ENCODE assay signal across 1 cellular context in the genomic region with DNA sequence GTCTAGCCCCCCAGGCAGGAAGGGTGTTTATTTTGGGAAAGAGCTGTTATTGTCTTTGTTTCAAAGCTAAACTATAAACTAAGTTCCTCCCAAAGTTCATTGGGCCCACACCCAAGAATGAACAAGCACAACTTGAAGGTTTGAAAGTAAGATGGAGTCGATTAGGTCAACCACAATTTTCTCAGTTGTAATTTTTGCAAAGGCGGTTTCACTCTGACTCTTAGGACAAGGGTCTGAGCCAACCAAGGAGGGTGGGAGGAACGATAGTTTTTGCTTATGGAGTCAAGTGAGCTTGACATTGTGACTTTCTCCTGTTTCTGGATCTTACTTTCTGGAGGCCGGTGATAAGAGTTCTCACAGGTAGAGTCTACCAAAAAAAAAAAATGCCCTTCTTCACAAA.
TF ChIP-seq lines count a peak whose summit lies in the region.

No MANE protein-coding gene starts in this region.

TF ChIP-seq in GM12878, 131 proteins besides CTCF, POLR2A, EP300 and RAD21 (continues in another document):
- TF ChIP-seq, protein P1, sequence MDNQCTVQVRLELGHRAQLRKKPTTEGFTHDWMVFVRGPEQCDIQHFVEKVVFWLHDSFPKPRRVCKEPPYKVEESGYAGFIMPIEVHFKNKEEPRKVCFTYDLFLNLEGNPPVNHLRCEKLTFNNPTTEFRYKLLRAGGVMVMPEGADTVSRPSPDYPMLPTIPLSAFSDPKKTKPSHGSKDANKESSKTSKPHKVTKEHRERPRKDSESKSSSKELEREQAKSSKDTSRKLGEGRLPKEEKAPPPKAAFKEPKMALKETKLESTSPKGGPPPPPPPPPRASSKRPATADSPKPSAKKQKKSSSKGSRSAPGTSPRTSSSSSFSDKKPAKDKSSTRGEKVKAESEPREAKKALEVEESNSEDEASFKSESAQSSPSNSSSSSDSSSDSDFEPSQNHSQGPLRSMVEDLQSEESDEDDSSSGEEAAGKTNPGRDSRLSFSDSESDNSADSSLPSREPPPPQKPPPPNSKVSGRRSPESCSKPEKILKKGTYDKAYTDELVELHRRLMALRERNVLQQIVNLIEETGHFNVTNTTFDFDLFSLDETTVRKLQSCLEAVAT (IDR thresholded peaks at IDR 0.05) = no peak
- no peak for TF ChIP-seq RBBP5 (conservative IDR thresholded peaks at IDR 0.05)
- no peak for TF ChIP-seq TARDBP (IDR thresholded peaks at IDR 0.05; ENCODE audit: borderline replicate concordance)
- peak; percentile 84 for TF ChIP-seq IRF4 (IDR thresholded peaks at IDR 0.05; ENCODE audit: low read depth, low read length)
- no peak for TF ChIP-seq ESRRA (IDR thresholded peaks at IDR 0.05; ENCODE audit: low read length)
- TF ChIP-seq MYC (IDR thresholded peaks at IDR 0.05; ENCODE audit: insufficient read depth, insufficient read length, insufficient replicate concordance, low read length, severe bottlenecking) = no peak
- TF ChIP-seq, protein P2, sequence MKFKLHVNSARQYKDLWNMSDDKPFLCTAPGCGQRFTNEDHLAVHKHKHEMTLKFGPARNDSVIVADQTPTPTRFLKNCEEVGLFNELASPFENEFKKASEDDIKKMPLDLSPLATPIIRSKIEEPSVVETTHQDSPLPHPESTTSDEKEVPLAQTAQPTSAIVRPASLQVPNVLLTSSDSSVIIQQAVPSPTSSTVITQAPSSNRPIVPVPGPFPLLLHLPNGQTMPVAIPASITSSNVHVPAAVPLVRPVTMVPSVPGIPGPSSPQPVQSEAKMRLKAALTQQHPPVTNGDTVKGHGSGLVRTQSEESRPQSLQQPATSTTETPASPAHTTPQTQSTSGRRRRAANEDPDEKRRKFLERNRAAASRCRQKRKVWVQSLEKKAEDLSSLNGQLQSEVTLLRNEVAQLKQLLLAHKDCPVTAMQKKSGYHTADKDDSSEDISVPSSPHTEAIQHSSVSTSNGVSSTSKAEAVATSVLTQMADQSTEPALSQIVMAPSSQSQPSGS (IDR thresholded peaks at IDR 0.05; ENCODE audit: low read length) = peak; percentile 88
- TF ChIP-seq, protein P3, sequence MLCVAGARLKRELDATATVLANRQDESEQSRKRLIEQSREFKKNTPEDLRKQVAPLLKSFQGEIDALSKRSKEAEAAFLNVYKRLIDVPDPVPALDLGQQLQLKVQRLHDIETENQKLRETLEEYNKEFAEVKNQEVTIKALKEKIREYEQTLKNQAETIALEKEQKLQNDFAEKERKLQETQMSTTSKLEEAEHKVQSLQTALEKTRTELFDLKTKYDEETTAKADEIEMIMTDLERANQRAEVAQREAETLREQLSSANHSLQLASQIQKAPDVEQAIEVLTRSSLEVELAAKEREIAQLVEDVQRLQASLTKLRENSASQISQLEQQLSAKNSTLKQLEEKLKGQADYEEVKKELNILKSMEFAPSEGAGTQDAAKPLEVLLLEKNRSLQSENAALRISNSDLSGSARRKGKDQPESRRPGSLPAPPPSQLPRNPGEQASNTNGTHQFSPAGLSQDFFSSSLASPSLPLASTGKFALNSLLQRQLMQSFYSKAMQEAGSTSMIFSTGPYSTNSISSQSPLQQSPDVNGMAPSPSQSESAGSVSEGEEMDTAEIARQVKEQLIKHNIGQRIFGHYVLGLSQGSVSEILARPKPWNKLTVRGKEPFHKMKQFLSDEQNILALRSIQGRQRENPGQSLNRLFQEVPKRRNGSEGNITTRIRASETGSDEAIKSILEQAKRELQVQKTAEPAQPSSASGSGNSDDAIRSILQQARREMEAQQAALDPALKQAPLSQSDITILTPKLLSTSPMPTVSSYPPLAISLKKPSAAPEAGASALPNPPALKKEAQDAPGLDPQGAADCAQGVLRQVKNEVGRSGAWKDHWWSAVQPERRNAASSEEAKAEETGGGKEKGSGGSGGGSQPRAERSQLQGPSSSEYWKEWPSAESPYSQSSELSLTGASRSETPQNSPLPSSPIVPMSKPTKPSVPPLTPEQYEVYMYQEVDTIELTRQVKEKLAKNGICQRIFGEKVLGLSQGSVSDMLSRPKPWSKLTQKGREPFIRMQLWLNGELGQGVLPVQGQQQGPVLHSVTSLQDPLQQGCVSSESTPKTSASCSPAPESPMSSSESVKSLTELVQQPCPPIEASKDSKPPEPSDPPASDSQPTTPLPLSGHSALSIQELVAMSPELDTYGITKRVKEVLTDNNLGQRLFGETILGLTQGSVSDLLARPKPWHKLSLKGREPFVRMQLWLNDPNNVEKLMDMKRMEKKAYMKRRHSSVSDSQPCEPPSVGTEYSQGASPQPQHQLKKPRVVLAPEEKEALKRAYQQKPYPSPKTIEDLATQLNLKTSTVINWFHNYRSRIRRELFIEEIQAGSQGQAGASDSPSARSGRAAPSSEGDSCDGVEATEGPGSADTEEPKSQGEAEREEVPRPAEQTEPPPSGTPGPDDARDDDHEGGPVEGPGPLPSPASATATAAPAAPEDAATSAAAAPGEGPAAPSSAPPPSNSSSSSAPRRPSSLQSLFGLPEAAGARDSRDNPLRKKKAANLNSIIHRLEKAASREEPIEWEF (IDR thresholded peaks at IDR 0.05; ENCODE audit: insufficient replicate concordance, low read depth, low read length) = no peak
- TF ChIP-seq ZBED1 (IDR thresholded peaks at IDR 0.05; ENCODE audit: borderline replicate concordance) = peak; percentile 83; the same call in 1 of the 2 replicates
- TF ChIP-seq STAT3 (IDR thresholded peaks at IDR 0.05; ENCODE audit: low read depth, low read length) = no peak
- TF ChIP-seq, protein P4, sequence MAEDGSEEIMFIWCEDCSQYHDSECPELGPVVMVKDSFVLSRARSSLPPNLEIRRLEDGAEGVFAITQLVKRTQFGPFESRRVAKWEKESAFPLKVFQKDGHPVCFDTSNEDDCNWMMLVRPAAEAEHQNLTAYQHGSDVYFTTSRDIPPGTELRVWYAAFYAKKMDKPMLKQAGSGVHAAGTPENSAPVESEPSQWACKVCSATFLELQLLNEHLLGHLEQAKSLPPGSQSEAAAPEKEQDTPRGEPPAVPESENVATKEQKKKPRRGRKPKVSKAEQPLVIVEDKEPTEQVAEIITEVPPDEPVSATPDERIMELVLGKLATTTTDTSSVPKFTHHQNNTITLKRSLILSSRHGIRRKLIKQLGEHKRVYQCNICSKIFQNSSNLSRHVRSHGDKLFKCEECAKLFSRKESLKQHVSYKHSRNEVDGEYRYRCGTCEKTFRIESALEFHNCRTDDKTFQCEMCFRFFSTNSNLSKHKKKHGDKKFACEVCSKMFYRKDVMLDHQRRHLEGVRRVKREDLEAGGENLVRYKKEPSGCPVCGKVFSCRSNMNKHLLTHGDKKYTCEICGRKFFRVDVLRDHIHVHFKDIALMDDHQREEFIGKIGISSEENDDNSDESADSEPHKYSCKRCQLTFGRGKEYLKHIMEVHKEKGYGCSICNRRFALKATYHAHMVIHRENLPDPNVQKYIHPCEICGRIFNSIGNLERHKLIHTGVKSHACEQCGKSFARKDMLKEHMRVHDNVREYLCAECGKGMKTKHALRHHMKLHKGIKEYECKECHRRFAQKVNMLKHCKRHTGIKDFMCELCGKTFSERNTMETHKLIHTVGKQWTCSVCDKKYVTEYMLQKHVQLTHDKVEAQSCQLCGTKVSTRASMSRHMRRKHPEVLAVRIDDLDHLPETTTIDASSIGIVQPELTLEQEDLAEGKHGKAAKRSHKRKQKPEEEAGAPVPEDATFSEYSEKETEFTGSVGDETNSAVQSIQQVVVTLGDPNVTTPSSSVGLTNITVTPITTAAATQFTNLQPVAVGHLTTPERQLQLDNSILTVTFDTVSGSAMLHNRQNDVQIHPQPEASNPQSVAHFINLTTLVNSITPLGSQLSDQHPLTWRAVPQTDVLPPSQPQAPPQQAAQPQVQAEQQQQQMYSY (CRISPR knock-in tag; IDR thresholded peaks at IDR 0.05) = peak; percentile 82
- no peak for TF ChIP-seq ZBTB40 (IDR thresholded peaks at IDR 0.05; ENCODE audit: borderline replicate concordance)
- TF ChIP-seq POLR2AphosphoS5 (IDR thresholded peaks at IDR 0.05; ENCODE audit: low read length) = no peak
- no peak for TF ChIP-seq BMI1 (IDR thresholded peaks at IDR 0.05; ENCODE audit: borderline replicate concordance)
- peak; percentile 85 for TF ChIP-seq JUNB (IDR thresholded peaks at IDR 0.05)
- TF ChIP-seq BHLHE40 (IDR thresholded peaks at IDR 0.05; ENCODE audit: borderline replicate concordance in 1 of 2, low read depth in 2 of 2, low read length in 1 of 2) = peak in 1 of 2 experiments; percentile 20; a peak in 1 of 4 replicates
- TF ChIP-seq HCFC1 (IDR thresholded peaks at IDR 0.05; ENCODE audit: low read length) = no peak
- TF ChIP-seq TAF1 (IDR thresholded peaks at IDR 0.05; ENCODE audit: borderline replicate concordance, low read depth, low read length) = no peak
- 0 out of 2 replicates have a peak, but pooled peaks have one; percentile 30 for TF ChIP-seq ATF7 (IDR thresholded peaks at IDR 0.05; ENCODE audit: low read depth)
- TF ChIP-seq ATF3 (IDR thresholded peaks at IDR 0.05; ENCODE audit: borderline replicate concordance, extremely low read depth, low read depth, low read length) = no peak
- TF ChIP-seq NBN (IDR thresholded peaks at IDR 0.05) = peak; percentile 57
- TF ChIP-seq KAT2A (conservative IDR thresholded peaks at IDR 0.05; ENCODE audit: control insufficient read depth, low read depth, low read length) = no peak
- TF ChIP-seq GATAD2B (conservative IDR thresholded peaks at IDR 0.05; ENCODE audit: low read depth) = no peak
- TF ChIP-seq FOXK2 (IDR thresholded peaks at IDR 0.05) = no peak
- peak; percentile 94 for TF ChIP-seq RUNX3 (IDR thresholded peaks at IDR 0.05; ENCODE audit: low read length)
- TF ChIP-seq NRF1 (conservative IDR thresholded peaks at IDR 0.05; ENCODE audit: low read depth, low read length) = no peak
- peak; percentile 78 for TF ChIP-seq TBL1XR1 (IDR thresholded peaks at IDR 0.05; ENCODE audit: low read depth, low read length)
- no peak for TF ChIP-seq SRF (IDR thresholded peaks at IDR 0.05; ENCODE audit: low read depth in 2 of 2, low read length in 2 of 2)
- TF ChIP-seq, protein P5, sequence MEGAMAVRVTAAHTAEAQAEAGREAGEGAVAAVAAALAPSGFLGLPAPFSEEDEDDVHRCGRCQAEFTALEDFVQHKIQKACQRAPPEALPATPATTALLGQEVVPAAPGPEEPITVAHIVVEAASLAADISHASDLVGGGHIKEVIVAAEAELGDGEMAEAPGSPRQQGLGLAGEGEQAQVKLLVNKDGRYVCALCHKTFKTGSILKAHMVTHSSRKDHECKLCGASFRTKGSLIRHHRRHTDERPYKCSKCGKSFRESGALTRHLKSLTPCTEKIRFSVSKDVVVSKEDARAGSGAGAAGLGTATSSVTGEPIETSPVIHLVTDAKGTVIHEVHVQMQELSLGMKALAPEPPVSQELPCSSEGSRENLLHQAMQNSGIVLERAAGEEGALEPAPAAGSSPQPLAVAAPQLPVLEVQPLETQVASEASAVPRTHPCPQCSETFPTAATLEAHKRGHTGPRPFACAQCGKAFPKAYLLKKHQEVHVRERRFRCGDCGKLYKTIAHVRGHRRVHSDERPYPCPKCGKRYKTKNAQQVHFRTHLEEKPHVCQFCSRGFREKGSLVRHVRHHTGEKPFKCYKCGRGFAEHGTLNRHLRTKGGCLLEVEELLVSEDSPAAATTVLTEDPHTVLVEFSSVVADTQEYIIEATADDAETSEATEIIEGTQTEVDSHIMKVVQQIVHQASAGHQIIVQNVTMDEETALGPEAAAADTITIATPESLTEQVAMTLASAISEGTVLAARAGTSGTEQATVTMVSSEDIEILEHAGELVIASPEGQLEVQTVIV (IDR thresholded peaks at IDR 0.05; ENCODE audit: borderline replicate concordance, partially characterized antibody) = no peak
- no peak for TF ChIP-seq SMARCA5 (IDR thresholded peaks at IDR 0.05)
- TF ChIP-seq RB1 (IDR thresholded peaks at IDR 0.05; ENCODE audit: borderline replicate concordance) = no peak
- peak; percentile 63; the same call in 1 of the 3 replicates for TF ChIP-seq POU2F2 (IDR thresholded peaks at IDR 0.05; ENCODE audit: borderline replicate concordance, low read depth, low read length)
- peak; percentile 38; the same call in 1 of the 2 replicates for TF ChIP-seq CREM (IDR thresholded peaks at IDR 0.05; ENCODE audit: low read depth)
- TF ChIP-seq SKIL (IDR thresholded peaks at IDR 0.05; ENCODE audit: low read depth, poor library complexity, severe bottlenecking) = peak; percentile 72
- TF ChIP-seq NR2F1 (conservative IDR thresholded peaks at IDR 0.05) = peak; percentile 53; the same call in 1 of the 2 replicates
- no peak for TF ChIP-seq WRNIP1 (IDR thresholded peaks at IDR 0.05; ENCODE audit: borderline replicate concordance, low read depth, low read length)
- no peak for TF ChIP-seq CHD1 (IDR thresholded peaks at IDR 0.05; ENCODE audit: low read depth, low read length)
